1 cellular context compared by ENCODE assay signal in genomic region chr2:108594982-108595464, GRCh38.
TF ChIP-seq lines count a peak whose summit lies in the region.

No MANE protein-coding gene starts in this region.

TF ChIP-seq in K562, 482 proteins besides CTCF, POLR2A, EP300 and RAD21 (continued from another document and continues in another):
- TF ChIP-seq SRSF3 (IDR thresholded peaks at IDR 0.05; ENCODE audit: insufficient read depth, low read length) (no peak), RBM25 (IDR thresholded peaks at IDR 0.05; ENCODE audit: low read depth, low read length, severe bottlenecking) (no peak), ZNF24 (IDR thresholded peaks at IDR 0.05) (peak; percentile 75; the same call in 1 of the 2 replicates), SMAD1 (IDR thresholded peaks at IDR 0.05; ENCODE audit: low read depth, low read length, partially characterized antibody) (peak; percentile 70), NR2C1 (IDR thresholded peaks at IDR 0.05) (peak; percentile 71), NR2C1 (tag; IDR thresholded peaks at IDR 0.05) (peak; percentile 88), CXXC5 (CRISPR knock-in tag; IDR thresholded peaks at IDR 0.05) (peak; percentile 74), TGIF2 (CRISPR knock-in tag; IDR thresholded peaks at IDR 0.05) (no peak), PRDM10 (IDR thresholded peaks at IDR 0.05; ENCODE audit: partially characterized antibody) (peak; percentile 91), MYC (IDR thresholded peaks at IDR 0.05; ENCODE audit: low read depth, low read length) (peak; percentile 53; the same call in 1 of the 2 replicates), MYC (CRISPR knock-in tag; IDR thresholded peaks at IDR 0.05; ENCODE audit: borderline replicate concordance, low read depth) (no peak), BRD9 (IDR thresholded peaks at IDR 0.05; ENCODE audit: low read depth, partially characterized antibody) (peak; percentile 82), ZMIZ1 (IDR thresholded peaks at IDR 0.05; ENCODE audit: low read depth in 2 of 2, low read length in 2 of 2) (peak in 1 of 2 experiments; percentile 98; a peak in 2 of 4 replicates), CBFA2T2 (conservative IDR thresholded peaks at IDR 0.05) (peak; percentile 97), ATF6 (CRISPR knock-in tag; IDR thresholded peaks at IDR 0.05) (0 out of 2 replicates have a peak, but pooled peaks have one; percentile 45), TAF15 (IDR thresholded peaks at IDR 0.05; ENCODE audit: low read depth, low read length) (no peak), TBL1XR1 (IDR thresholded peaks at IDR 0.05; ENCODE audit: low read length in 2 of 2) (peak; percentile 94 to 99), NCOA4 (IDR thresholded peaks at IDR 0.05; ENCODE audit: partially characterized antibody) (no peak), MEF2A (IDR thresholded peaks at IDR 0.05; ENCODE audit: control insufficient read depth, low read depth, low read length) (peak; percentile 100), MAFK (IDR thresholded peaks at IDR 0.05; ENCODE audit: low read length) (0 out of 2 replicates have a peak, but pooled peaks have one; percentile 28), CEBPG (CRISPR knock-in tag; IDR thresholded peaks at IDR 0.05) (peak; percentile 64; the same call in 1 of the 2 replicates), CEBPG (tag; conservative IDR thresholded peaks at IDR 0.05 in 1 of 2, IDR thresholded peaks at IDR 0.05 in 1 of 2) (no peak; a peak in 1 of 4 replicates), DNMT1 (IDR thresholded peaks at IDR 0.05) (no peak), GATAD2B (IDR thresholded peaks at IDR 0.05; ENCODE audit: borderline replicate concordance) (peak; percentile 80), GMEB1 (CRISPR knock-in tag; IDR thresholded peaks at IDR 0.05) (no peak), HDAC2 (IDR thresholded peaks at IDR 0.05) (peak; percentile 98), NCOA6 (IDR thresholded peaks at IDR 0.05) (peak; percentile 62), IRF9 (tag; IDR thresholded peaks at IDR 0.05) (no peak), EGR1 (conservative IDR thresholded peaks at IDR 0.05) (peak; percentile 20; the same call in 1 of the 2 replicates), CC2D1A (IDR thresholded peaks at IDR 0.05) (peak; percentile 90; the same call in 1 of the 2 replicates), ETV1 (tag; conservative IDR thresholded peaks at IDR 0.05; ENCODE audit: low read depth) (peak; percentile 98), NR1H2 (CRISPR knock-in tag; IDR thresholded peaks at IDR 0.05) (no peak), EP400 (IDR thresholded peaks at IDR 0.05) (peak; percentile 64), ELF4 (CRISPR knock-in tag; IDR thresholded peaks at IDR 0.05) (no peak), NBN (IDR thresholded peaks at IDR 0.05; ENCODE audit: low read depth) (peak; percentile 94), TAF1 (IDR thresholded peaks at IDR 0.05; ENCODE audit: control insufficient read depth, extremely low read depth, insufficient read depth, low read length, severe bottlenecking) (peak; percentile 68), TCF3 (CRISPR knock-in tag; IDR thresholded peaks at IDR 0.05) (peak; percentile 100), HBP1 (CRISPR knock-in tag; IDR thresholded peaks at IDR 0.05) (0 out of 2 replicates have a peak, but pooled peaks have one; percentile 20), ZNF699 (CRISPR knock-in tag; IDR thresholded peaks at IDR 0.05; ENCODE audit: insufficient replicate concordance) (no peak), RAD51 (IDR thresholded peaks at IDR 0.05; ENCODE audit: borderline replicate concordance, low read depth) (peak; percentile 51; the same call in 1 of the 2 replicates), CBX5 (IDR thresholded peaks at IDR 0.05; ENCODE audit: borderline replicate concordance, low read depth) (peak; percentile 45; the same call in 1 of the 2 replicates), ZNF589 (CRISPR knock-in tag; IDR thresholded peaks at IDR 0.05; ENCODE audit: low read depth) (peak; percentile 90), POLR2G (IDR thresholded peaks at IDR 0.05; ENCODE audit: low read depth, low read length) (0 out of 2 replicates have a peak, but pooled peaks have one; percentile 8), MTA2 (IDR thresholded peaks at IDR 0.05; ENCODE audit: low read depth) (peak; percentile 94), CREB1 (IDR thresholded peaks at IDR 0.05) (peak; percentile 81), CREB1 (CRISPR knock-in tag; IDR thresholded peaks at IDR 0.05) (no peak; the same call in 1 of the 2 replicates), MAZ (CRISPR knock-in tag; conservative IDR thresholded peaks at IDR 0.05 in 1 of 2, IDR thresholded peaks at IDR 0.05 in 1 of 2) (peak; percentile 37 to 85; a peak in 2 of 4 replicates), CCNT2 (IDR thresholded peaks at IDR 0.05; ENCODE audit: borderline replicate concordance, extremely low read depth, insufficient read length, low read depth, low read length) (peak; percentile 93), ZBTB11 (CRISPR knock-in tag; IDR thresholded peaks at IDR 0.05) (no peak; a peak in 2 of 6 replicates), TFAP4 (CRISPR knock-in tag; IDR thresholded peaks at IDR 0.05; ENCODE audit: borderline replicate concordance) (peak; percentile 55; the same call in 1 of the 2 replicates), ARNT (IDR thresholded peaks at IDR 0.05) (peak; percentile 91 to 93), POLR2B (IDR thresholded peaks at IDR 0.05; ENCODE audit: low read depth, partially characterized antibody) (no peak)
